1 cellular context compared by ENCODE assay signal in the genomic region with DNA sequence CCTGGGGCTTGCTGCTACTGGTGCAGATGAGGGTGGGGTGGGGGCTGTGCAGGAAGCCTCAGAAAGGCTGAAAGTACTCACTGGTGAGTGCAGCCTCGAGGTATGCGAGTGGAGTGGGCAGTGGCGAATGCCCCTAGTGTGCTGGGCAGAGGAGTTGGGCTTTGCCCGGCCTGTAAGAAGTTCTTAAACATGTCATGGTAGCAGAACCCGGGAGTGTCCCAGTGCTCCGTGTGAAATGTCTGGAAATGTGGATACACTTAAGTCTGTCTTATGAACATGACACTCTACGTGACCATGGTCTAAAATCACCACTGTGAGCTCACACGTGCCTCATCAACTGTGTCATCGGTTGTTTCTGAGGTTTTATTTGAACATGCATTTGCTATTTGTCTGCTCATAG.
TF ChIP-seq lines count a peak whose summit lies in the region.

No MANE protein-coding gene starts in this region.

TF ChIP-seq in HepG2, 621 proteins besides CTCF, POLR2A, EP300 and RAD21:
- TF ChIP-seq MYNN (CRISPR knock-in tag; IDR thresholded peaks at IDR 0.05; ENCODE audit: low read depth) (no peak), GTF2F1 (IDR thresholded peaks at IDR 0.05; ENCODE audit: low read length) (no peak)
